ENCODE assay signal across 15 cellular contexts in genomic region chr5:168869615-168870227, GRCh38.
"Had no signal": no experiment of that assay in that cellular context is flagged by ENCODE, and none has a peak within 500 bp of the region (broad histone marks: within the 10 kb centered on the region; RNA-seq: fewer than 3 reads in every experiment).

No MANE protein-coding gene starts in this region.

- H3K4me1 ChIP-seq: uterus had no signal

- H3K9me3 Mint-ChIP-seq: naive thymus-derived CD8-positive, alpha-beta T cell; T-helper 1 cell treated with Interleukin-12 subunit alpha and Interleukin-12 subunit beta and Interleukin-4 antibody, amounts not matched to agents 30 μg/mL and 1 μg/mL, for 36 hours; WTC11 had no signal

- H3K27me3 ChIP-seq: thyroid gland, uterus had no signal

- H3K36me3 Mint-ChIP-seq: naive thymus-derived CD8-positive, alpha-beta T cell; WTC11 had no signal

- ATAC-seq: mucosa of descending colon; naive thymus-derived CD8-positive, alpha-beta T cell; WTC11 had no signal

- H3K27ac ChIP-seq: epithelial cell of prostate, thyroid gland, uterus had no signal

- H3K4me3 Mint-ChIP-seq: naive thymus-derived CD8-positive, alpha-beta T cell; T-helper 1 cell treated with Interleukin-12 subunit alpha and Interleukin-12 subunit beta and Interleukin-4 antibody, amounts not matched to agents 30 μg/mL and 1 μg/mL, for 36 hours; WTC11 had no signal

- H3K4me1 Mint-ChIP-seq: naive thymus-derived CD8-positive, alpha-beta T cell had no signal

- DNase-seq: activated CD4-positive, alpha-beta T cell treated with anti-CD3 and anti-CD28 coated beads for 48 hours; activated CD8-positive, alpha-beta memory T cell treated with anti-CD3 and anti-CD28 coated beads for 24 hours; activated naive CD4-positive, alpha-beta T cell treated with Interleukin-2 at 50 U/mL for 16 hours; central memory CD4-positive, alpha-beta T cell; cortex of kidney; effector memory CD4-positive, alpha-beta T cell; mucosa of descending colon; naive thymus-derived CD8-positive, alpha-beta T cell; stimulated activated CD4-positive, alpha-beta T cell treated with anti-CD3 and anti-CD28 coated beads, Interleukin-15, amount 100 ng/mL, for 24 hours; stimulated activated CD4-positive, alpha-beta T cell treated with anti-CD3 and anti-CD28 coated beads, Interleukin-4, amount 100 ng/mL, for 4 hours; thyroid gland; uterus had no signal

- H3K36me3 ChIP-seq: thyroid gland, uterus had no signal

- H3K27ac Mint-ChIP-seq: T-helper 1 cell treated with Interleukin-12 subunit alpha and Interleukin-12 subunit beta and Interleukin-4 antibody, amounts not matched to agents 30 μg/mL and 1 μg/mL, for 36 hours; WTC11 had no signal

- H3K4me3 ChIP-seq: mucosa of descending colon, thyroid gland, uterus had no signal

- H3K9me3 ChIP-seq: mucosa of descending colon, thyroid gland, uterus had no signal
